8 cellular contexts compared by ENCODE assay signal in genomic region chr4:51655-52277, GRCh38. TPM values are rescaled to one million over a fixed set of nuclear protein-coding genes. Genes with fewer than 3 reads are reported as not detected.
DNase-seq lines count a peak whose midpoint lies in the region; ATAC-seq, FAIRE-seq and TF ChIP-seq lines count a peak whose summit lies in the region.
"Not testable (repeated sequence)": the region's sequence is repeated elsewhere in the genome, so short reads cannot be mapped to it uniquely, and the experiment has no call there.

No MANE protein-coding gene starts in this region.

- H3K36me3 Mint-ChIP-seq in activated CD4-positive, alpha-beta T cell treated with anti-CD3 and anti-CD28 coated beads, Interleukin-2, amount 10 ng/mL, durations not matched to agents 7 days and 5 days (ENCODE audit: low read depth), result not testable (repeated sequence)

- not testable (repeated sequence) for H4K20me1 ChIP-seq in K562 (replicated peaks; ENCODE audit: control insufficient read depth, insufficient read depth, low read length)

- WGBS in K562 (ENCODE audit: insufficient coverage, low coverage, missing lambda C conversion rate), result 33% methylated on average over 2 of the region's 9 CpGs

- H3K9ac ChIP-seq in K562 (ENCODE audit: insufficient read depth in 1 of 2, low read depth in 2 of 2, low read length in 2 of 2), result not testable (repeated sequence)

- not testable (repeated sequence) for H3K4me1 Mint-ChIP-seq in activated CD4-positive, alpha-beta T cell treated with anti-CD3 and anti-CD28 coated beads, Interleukin-2, amount 10 ng/mL, durations not matched to agents 7 days and 5 days

- TF ChIP-seq CTCF in K562 (IDR thresholded peaks at IDR 0.05 in 2 of 3, conservative IDR thresholded peaks at IDR 0.05 in 1 of 3; ENCODE audit: insufficient read depth in 2 of 3, low read depth in 1 of 3, low read length in 3 of 3), result not testable (repeated sequence)

- H3K36me3 ChIP-seq in K562 (ENCODE audit: control insufficient read depth, insufficient read depth, low read length), result not testable (repeated sequence)

- TF ChIP-seq POLR2A in K562 (conservative IDR thresholded peaks at IDR 0.05), result not testable (repeated sequence)

- ATAC-seq in GM18499 (IDR thresholded peaks at IDR 0.05; ENCODE audit: insufficient read depth, unreplicated experiment) (peak; percentile 50), GM19397 (IDR thresholded peaks at IDR 0.05; ENCODE audit: unreplicated experiment) (peak; percentile 83), GM21825 (IDR thresholded peaks at IDR 0.05; ENCODE audit: unreplicated experiment) (peak; percentile 80), HG03064 (IDR thresholded peaks at IDR 0.05; ENCODE audit: low read depth, unreplicated experiment) (peak; percentile 70), HG03565 (IDR thresholded peaks at IDR 0.05; ENCODE audit: unreplicated experiment) (peak; percentile 55)
- not testable (repeated sequence) for ATAC-seq in K562

- CTCF ChIA-PET in activated CD4-positive, alpha-beta T cell treated with anti-CD3 and anti-CD28 coated beads, Interleukin-2, amount 10 ng/mL, durations not matched to agents 7 days and 5 days (lab: Charles Lee), result interaction anchor here (1.0 kb wide), 1 partner anchor 12 kb away, joined by 3 read pairs; no protein-coding TSS in a partner anchor
- CTCF ChIA-PET in K562 (lab: Yijun Ruan, JAX; ENCODE audit: low intra/inter-chr PET ratio), result not testable (repeated sequence)

- not testable (repeated sequence) for H3K4me3 ChIP-seq in K562

- H3K27ac ChIP-seq in K562 (ENCODE audit: extremely low read depth, low read depth, low read length), result not testable (repeated sequence)

- H3K9me3 ChIP-seq in K562 (replicated peaks; ENCODE audit: control insufficient read depth, insufficient read depth, low read depth, low read length), result not testable (repeated sequence)

- H3K4me2 ChIP-seq in K562 (ENCODE audit: insufficient read depth, low read length), result not testable (repeated sequence)

- H2AFZ ChIP-seq in K562 (ENCODE audit: low read depth, low read length), result not testable (repeated sequence)

- H3K27me3 ChIP-seq in K562 (ENCODE audit: control insufficient read depth in 2 of 2, insufficient read depth in 2 of 2, low read length in 2 of 2), result not testable (repeated sequence)

- intact Hi-C loops in K562 (cut with micrococcal nuclease), result not testable (repeated sequence)

- H3K4me3 Mint-ChIP-seq in activated CD4-positive, alpha-beta T cell treated with anti-CD3 and anti-CD28 coated beads, Interleukin-2, amount 10 ng/mL, durations not matched to agents 7 days and 5 days, result not testable (repeated sequence)

- H3K27ac Mint-ChIP-seq in activated CD4-positive, alpha-beta T cell treated with anti-CD3 and anti-CD28 coated beads, Interleukin-2, amount 10 ng/mL, durations not matched to agents 7 days and 5 days, result not testable (repeated sequence)

- not testable (repeated sequence) for H3K79me2 ChIP-seq in K562 (ENCODE audit: control insufficient read depth, insufficient read depth, low read length)

- not testable (repeated sequence) for H3K9me1 ChIP-seq in K562 (ENCODE audit: control insufficient read depth, insufficient read depth, low read length)

- TF ChIP-seq RAD21 in K562 (CRISPR knock-in tag; conservative IDR thresholded peaks at IDR 0.05 in 1 of 2, IDR thresholded peaks at IDR 0.05 in 1 of 2), result not testable (repeated sequence)

- H3K4me1 ChIP-seq in K562 (replicated peaks in 1 of 2; ENCODE audit: control insufficient read depth in 2 of 2, insufficient read depth in 2 of 2, low read length in 2 of 2), result not testable (repeated sequence)

- H3K27me3 Mint-ChIP-seq in activated CD4-positive, alpha-beta T cell treated with anti-CD3 and anti-CD28 coated beads, Interleukin-2, amount 10 ng/mL, durations not matched to agents 7 days and 5 days, result not testable (repeated sequence)

- peak; percentile 19 for DNase-seq in activated CD4-positive, alpha-beta T cell treated with anti-CD3 and anti-CD28 coated beads, Interleukin-2, amount 10 ng/mL, durations not matched to agents 7 days and 5 days
- not testable (repeated sequence) for DNase-seq in K562 (ENCODE audit: extremely low read depth in 1 of 4, low spot score in 3 of 4)
- DNase-seq in stimulated activated CD4-positive, alpha-beta T cell treated with anti-CD3 and anti-CD28 coated beads, Interleukin-4, amount 100 ng/mL, for 24 hours, result peak; percentile 4

- FAIRE-seq in K562 (lab: Jason Lieb, UNC), result peak; percentile 80

- H3K9me3 Mint-ChIP-seq in activated CD4-positive, alpha-beta T cell treated with anti-CD3 and anti-CD28 coated beads, Interleukin-2, amount 10 ng/mL, durations not matched to agents 7 days and 5 days, result not testable (repeated sequence)

- TF ChIP-seq EP300 in K562 (IDR thresholded peaks at IDR 0.05; ENCODE audit: low read length), result not testable (repeated sequence)

- POLR2A ChIA-PET in activated CD4-positive, alpha-beta T cell treated with anti-CD3 and anti-CD28 coated beads, Interleukin-2, amount 10 ng/mL, durations not matched to agents 7 days and 5 days (lab: Charles Lee), result interaction anchor here (0.7 kb wide), 1 partner anchor 9 kb away, joined by 3 read pairs; no protein-coding TSS in a partner anchor
- POLR2A ChIA-PET in K562 (lab: Yijun Ruan, JAX), result interaction anchor here (0.6 to 3.7 kb wide), 6 partner anchors 9 to 72 kb away, joined by 3 to 21 read pairs (median 4); partner anchors contain the start of gene ZNF718

- in situ Hi-C loops in K562 (cut with MboI), result not testable (repeated sequence)

- BruUV-seq in K562 (replicated peaks; lab: Mats Ljungman, UMichigan), result not testable (repeated sequence)

RNA-seq across cellular contexts. Expression of gene ZNF595, which starts 1.4 kb away (rescaled TPM):
- 10 to 100 TPM; 11.8 to 15.9 TPM for total RNA-seq in activated CD4-positive, alpha-beta T cell treated with anti-CD3 and anti-CD28 coated beads, Interleukin-2, amount 10 ng/mL, durations not matched to agents 7 days and 5 days
- 375 and 579 TPM in 2 replicates for total RNA-seq in K562 (2011; cell fraction: chromatin; rRNA removed; ENCODE audit: low replicate concordance)
- total RNA-seq in K562 (2011; cell fraction: nucleolus; rRNA removed), result 319 and 349 TPM in 2 replicates
- total RNA-seq in K562 (2011; cell fraction: nucleoplasm; rRNA removed), result 489 and 563 TPM in 2 replicates
- total RNA-seq in K562 (2014; rRNA removed) (226 and 279 TPM in 2 replicates), K562 (2014; rRNA removed; fragmentation: Illumina TruSeq; extraction: Trizol) (276 and 295 TPM in 2 replicates), K562 (2015; rRNA removed; fragmentation: Illumina TruSeq; extraction: Trizol) (212 and 230 TPM in 2 replicates), K562 (2021) (227 and 237 TPM in 2 replicates)
- polyA plus RNA-seq in K562 (2011; rRNA removed) (632 and 750 TPM in 2 replicates), K562 (2014; fragmentation: Illumina TruSeq; extraction: Trizol) (399 and 453 TPM in 2 replicates), K562 (2014; fragmentation: Nextera tagmentation; extraction: Ambion mirVana) (100 to 1,000 TPM; 116 to 185 TPM), K562 (2014; rRNA removed) (446 and 503 TPM in 2 replicates)
- polyA plus RNA-seq in K562 (2011; cell fraction: cytosol; rRNA removed), result 341 and 663 TPM in 2 replicates
- polyA plus RNA-seq in K562 (2011; cell fraction: nucleus; rRNA removed), result 912 and 1,021 TPM in 2 replicates
- polyA plus RNA-seq in K562 (2012), result 171 and 385 TPM in 2 replicates
- polyA minus RNA-seq in K562 (2011; rRNA and poly(A)+ RNA removed), result 235 and 266 TPM in 2 replicates
- polyA minus RNA-seq in K562 (2011; cell fraction: cytosol; rRNA and poly(A)+ RNA removed), result 175 and 203 TPM in 2 replicates
- 385 and 630 TPM in 2 replicates for polyA minus RNA-seq in K562 (2011; cell fraction: nucleus; rRNA and poly(A)+ RNA removed)

Comparison
In these comparisons a context has a peak if more than half of its experiments do, and no peak if none do; other contexts are left out.
1. RNA of gene ZNF595, which starts 1.4 kb away (total RNA-seq): 212 to 579 TPM in K562; 11.8 to 15.9 TPM in activated CD4-positive, alpha-beta T cell treated with anti-CD3 and anti-CD28 coated beads, Interleukin-2, amount 10 ng/mL, durations not matched to agents 7 days and 5 days; every median in the first group is over 10 times any median in the second.